ENCODE assay signal across 1 cellular context in the genomic region with DNA sequence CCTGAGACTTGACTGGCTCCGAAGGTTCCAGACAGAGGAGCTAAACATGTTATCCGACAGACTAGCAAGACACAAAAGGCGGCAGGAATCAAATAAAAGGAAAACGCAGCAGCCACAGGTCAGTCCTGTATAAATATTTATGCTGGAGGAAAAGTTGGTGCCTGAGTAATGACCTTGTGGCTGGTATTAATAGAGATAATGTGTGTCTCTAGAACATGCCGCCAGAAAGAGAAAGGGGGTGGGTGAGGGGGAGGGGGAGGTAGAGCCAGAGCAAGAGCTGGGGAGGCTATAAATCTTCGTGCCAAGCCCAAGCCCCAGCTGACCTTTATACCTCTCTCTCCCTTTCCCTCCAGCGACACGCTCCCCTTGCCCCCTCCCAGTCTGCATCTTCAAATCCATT.
TF ChIP-seq lines count a peak whose summit lies in the region.

No MANE protein-coding gene starts in this region.

TF ChIP-seq in HepG2, 621 proteins besides CTCF, POLR2A, EP300 and RAD21 (continued from another document):
- TF ChIP-seq, protein P1, sequence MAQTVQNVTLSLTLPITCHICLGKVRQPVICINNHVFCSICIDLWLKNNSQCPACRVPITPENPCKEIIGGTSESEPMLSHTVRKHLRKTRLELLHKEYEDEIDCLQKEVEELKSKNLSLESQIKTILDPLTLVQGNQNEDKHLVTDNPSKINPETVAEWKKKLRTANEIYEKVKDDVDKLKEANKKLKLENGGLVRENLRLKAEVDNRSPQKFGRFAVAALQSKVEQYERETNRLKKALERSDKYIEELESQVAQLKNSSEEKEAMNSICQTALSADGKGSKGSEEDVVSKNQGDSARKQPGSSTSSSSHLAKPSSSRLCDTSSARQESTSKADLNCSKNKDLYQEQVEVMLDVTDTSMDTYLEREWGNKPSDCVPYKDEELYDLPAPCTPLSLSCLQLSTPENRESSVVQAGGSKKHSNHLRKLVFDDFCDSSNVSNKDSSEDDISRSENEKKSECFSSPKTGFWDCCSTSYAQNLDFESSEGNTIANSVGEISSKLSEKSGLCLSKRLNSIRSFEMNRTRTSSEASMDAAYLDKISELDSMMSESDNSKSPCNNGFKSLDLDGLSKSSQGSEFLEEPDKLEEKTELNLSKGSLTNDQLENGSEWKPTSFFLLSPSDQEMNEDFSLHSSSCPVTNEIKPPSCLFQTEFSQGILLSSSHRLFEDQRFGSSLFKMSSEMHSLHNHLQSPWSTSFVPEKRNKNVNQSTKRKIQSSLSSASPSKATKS (CRISPR knock-in tag; IDR thresholded peaks at IDR 0.05) = no peak
- no peak for TF ChIP-seq ZNF878 (CRISPR knock-in tag; IDR thresholded peaks at IDR 0.05)
